20 cellular contexts compared by ENCODE assay signal in the genomic region with DNA sequence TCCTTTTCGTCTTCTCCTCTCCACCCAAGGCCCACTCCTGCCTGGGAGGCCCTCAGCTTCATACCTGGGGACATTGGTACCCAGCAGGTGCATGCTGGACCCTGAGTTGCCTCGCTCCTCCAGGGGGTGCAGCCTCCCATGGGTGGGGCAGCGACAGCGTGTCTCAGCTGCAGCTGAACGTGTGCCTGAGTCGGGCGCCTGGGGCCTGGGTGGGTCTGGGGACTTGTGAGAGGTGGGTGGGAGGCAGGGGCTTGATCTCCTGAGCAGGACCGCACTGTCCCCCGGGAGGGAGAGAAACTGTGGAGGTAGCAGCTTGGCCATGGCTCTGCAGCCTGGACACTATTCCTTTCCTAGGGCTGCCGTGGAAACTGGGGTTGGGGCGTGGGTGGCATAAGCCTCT. TPM values are rescaled to one million over a fixed set of nuclear protein-coding genes. Genes with fewer than 3 reads are reported as not detected.
"Had no signal": no experiment of that assay in that cellular context is flagged by ENCODE, and none has a peak within 500 bp of the region (broad histone marks: within the 10 kb centered on the region; RNA-seq: fewer than 3 reads in every experiment).

No MANE protein-coding gene starts in this region.

- H3K36me3 ChIP-seq: gastrocnemius medialis had no signal

- H3K4me1 ChIP-seq: parathyroid adenoma had no signal

- H3K27ac ChIP-seq: dorsolateral prefrontal cortex, parathyroid adenoma, psoas muscle, skin epidermis had no signal

- DNase-seq: effector CD8-positive, alpha-beta T cell; gastrocnemius medialis; islet precursor cell; left ventricle myocardium inferior; mesendoderm; naive thymus-derived CD4-positive, alpha-beta T cell; nucleus accumbens; retina; stimulated activated CD4-positive, alpha-beta T cell treated with anti-CD3 and anti-CD28 coated beads, Interleukin-12 subunit alpha, Interleukin-12 subunit beta, amount 100 ng/mL, for 4 hours; stimulated activated naive CD4-positive, alpha-beta T cell treated with Interleukin-2 at 50 U/mL for 16 hours; trophoblast cell had no signal

- ATAC-seq: esophagus mucosa; gastrocnemius medialis; naive thymus-derived CD4-positive, alpha-beta T cell; psoas muscle; sciatic nerve had no signal

- H3K9me3 ChIP-seq: gastrocnemius medialis had no signal

- H3K4me3 ChIP-seq: coronary artery, dorsolateral prefrontal cortex, gastrocnemius medialis, left ventricle myocardium inferior, psoas muscle, skin epidermis had no signal

- FAIRE-seq: endometrium had no signal

- H3K4me3 Mint-ChIP-seq: naive thymus-derived CD4-positive, alpha-beta T cell; neural crest cell had no signal

- H3K27ac Mint-ChIP-seq: naive thymus-derived CD4-positive, alpha-beta T cell had no signal

RNA-seq across cellular contexts. Expression of a gene that starts 25.9 kb away (rescaled TPM):
- polyA plus RNA-seq: naive thymus-derived CD4-positive, alpha-beta T cell had no signal
